Comparison of ENCODE assay signal across 1 cellular context in genomic region chr9:124269556-124269955, GRCh38.
TF ChIP-seq lines count a peak whose summit lies in the region.

No MANE protein-coding gene starts in this region.

TF ChIP-seq in H1, 55 proteins besides CTCF, POLR2A, EP300 and RAD21:
- TF ChIP-seq BACH1 (IDR thresholded peaks at IDR 0.05; ENCODE audit: low read length), result no peak
- TF ChIP-seq TAF1 (IDR thresholded peaks at IDR 0.05; ENCODE audit: low read depth, low read length), result no peak
- TF ChIP-seq CBX8 (IDR thresholded peaks at IDR 0.05; ENCODE audit: borderline replicate concordance, low read depth, low read length), result no peak
- TF ChIP-seq SRF (IDR thresholded peaks at IDR 0.05; ENCODE audit: low read depth, low read length), result no peak
- TF ChIP-seq TBP (IDR thresholded peaks at IDR 0.05; ENCODE audit: low read depth, low read length), result no peak
- TF ChIP-seq YY1 (IDR thresholded peaks at IDR 0.05; ENCODE audit: low read depth, low read length), result no peak
- TF ChIP-seq CTBP2 (IDR thresholded peaks at IDR 0.05; ENCODE audit: borderline replicate concordance, insufficient read depth, insufficient read length, low read length), result no peak
- TF ChIP-seq TAF7 (optimal IDR thresholded peaks at IDR 0.05; ENCODE audit: borderline replicate concordance, low read depth, low read length), result no peak
- no peak for TF ChIP-seq CEBPB (IDR thresholded peaks at IDR 0.05; ENCODE audit: low read depth, low read length)
- TF ChIP-seq CHD1 (IDR thresholded peaks at IDR 0.05; ENCODE audit: low read depth, low read length), result no peak
- no peak for TF ChIP-seq PHF8 (conservative IDR thresholded peaks at IDR 0.05; ENCODE audit: low read depth, low read length)
- no peak for TF ChIP-seq RFX5 (IDR thresholded peaks at IDR 0.05; ENCODE audit: borderline replicate concordance, low read depth, low read length)
- no peak for TF ChIP-seq TCF12 (IDR thresholded peaks at IDR 0.05; ENCODE audit: low read depth, low read length)
- no peak for TF ChIP-seq SP1 (IDR thresholded peaks at IDR 0.05; ENCODE audit: low read depth, low read length)
- TF ChIP-seq RNF2 (IDR thresholded peaks at IDR 0.05; ENCODE audit: borderline replicate concordance, low read depth, low read length, missing control alignments, poor library complexity, severe bottlenecking), result no peak
- no peak for TF ChIP-seq RBBP5 (IDR thresholded peaks at IDR 0.05; ENCODE audit: borderline replicate concordance, low read depth, low read length)
TF ChIP-seq in H1: peak in this region for 0.
